ENCODE assay signal across 26 cellular contexts in the genomic region with DNA sequence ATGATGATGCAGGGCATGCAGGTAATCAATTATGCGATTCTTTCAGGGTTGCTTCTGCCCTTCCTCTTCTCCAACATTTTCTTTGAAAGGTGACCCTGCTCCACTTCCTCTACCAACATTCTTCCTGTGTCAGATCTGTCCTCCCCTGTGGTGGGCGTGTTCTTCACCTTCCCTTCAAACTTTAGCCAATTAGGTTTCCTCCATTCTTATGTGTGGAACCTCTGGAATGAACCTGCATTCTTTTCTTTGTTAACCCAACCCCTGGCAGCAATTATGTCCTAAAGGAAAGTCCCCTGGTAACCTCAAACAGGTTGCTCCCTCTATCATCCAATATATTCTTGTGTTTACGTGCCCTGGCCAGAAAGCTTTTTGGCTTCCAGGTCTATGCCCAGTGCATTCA. TPM values are rescaled to one million over a fixed set of nuclear protein-coding genes. Genes with fewer than 3 reads are reported as not detected.
DNase-seq lines count a peak whose midpoint lies in the region; ATAC-seq and TF ChIP-seq lines count a peak whose summit lies in the region.
"Had no signal": no experiment of that assay in that cellular context is flagged by ENCODE, and none has a peak within 500 bp of the region (broad histone marks: within the 10 kb centered on the region; RNA-seq: fewer than 3 reads in every experiment).

No MANE protein-coding gene starts in this region.

- no peaks in the 10 kb centered on the region for H3K9me3 Mint-ChIP-seq in neural progenitor cell
- no peaks in the 10 kb centered on the region for H3K9me3 Mint-ChIP-seq in activated T-cell treated with anti-CD3 and anti-CD28 coated beads, Interleukin-2, amount 50 U/mL, for 24 hours
- H3K9me3 Mint-ChIP-seq: activated naive CD8-positive, alpha-beta T cell treated with anti-CD3 and anti-CD28 coated beads for 36 hours; type B pancreatic cell had no signal

- H3K27ac Mint-ChIP-seq in neural progenitor cell, result no peak overlapping the region
- H3K27ac Mint-ChIP-seq in activated T-cell treated with anti-CD3 and anti-CD28 coated beads, Interleukin-2, amount 50 U/mL, for 24 hours, result no peak overlapping the region
- H3K27ac Mint-ChIP-seq: activated naive CD8-positive, alpha-beta T cell treated with anti-CD3 and anti-CD28 coated beads for 36 hours; type B pancreatic cell had no signal

- H3F3A ChIP-seq in neural progenitor cell (ENCODE audit: low read depth), result no peaks in the 10 kb centered on the region

- H4K20me1 ChIP-seq in neural progenitor cell (ENCODE audit: low read depth), result no peaks in the 10 kb centered on the region

- H3K9me3 ChIP-seq in HUES48 (ENCODE audit: control insufficient read depth, insufficient read depth, low read length) (no peaks in the 10 kb centered on the region), neural progenitor cell (ENCODE audit: low read depth) (no peaks in the 10 kb centered on the region)
- H3K9me3 ChIP-seq: ascending aorta, gastrocnemius medialis, pancreas, Peyer's patch had no signal

- no peaks in the 10 kb centered on the region for H3K79me2 ChIP-seq in neural progenitor cell (ENCODE audit: low read depth)
- H3K79me2 ChIP-seq: hepatocyte had no signal

- no peaks in the 10 kb centered on the region for H3K27me3 ChIP-seq in HUES48 (ENCODE audit: control insufficient read depth, insufficient read depth, low read length)
- no peaks in the 10 kb centered on the region for H3K27me3 ChIP-seq in neural progenitor cell
- H3K27me3 ChIP-seq: ascending aorta, Peyer's patch had no signal

- no peaks in the 10 kb centered on the region for H3K27me3 Mint-ChIP-seq in neural progenitor cell (ENCODE audit: insufficient read depth, low read depth)
- H3K27me3 Mint-ChIP-seq in activated T-cell treated with anti-CD3 and anti-CD28 coated beads, Interleukin-2, amount 50 U/mL, for 24 hours, result peaks cover 40% of the 10 kb centered on the region

- H3K4me1 Mint-ChIP-seq in neural progenitor cell, result peaks cover 6% of the 10 kb centered on the region
- H3K4me1 Mint-ChIP-seq in activated T-cell treated with anti-CD3 and anti-CD28 coated beads, Interleukin-2, amount 50 U/mL, for 24 hours (ENCODE audit: low read depth), result no peaks in the 10 kb centered on the region
- H3K4me1 Mint-ChIP-seq: activated naive CD8-positive, alpha-beta T cell treated with anti-CD3 and anti-CD28 coated beads for 36 hours had no signal

- DNase-seq in iPS DF 19.7 (ENCODE audit: low read depth, low spot score) (peak; percentile 84), neural progenitor cell (ENCODE audit: low spot score) (peak; percentile 10), NK-92 (lab: John Stamatoyannopoulos, UW; ENCODE audit: unreplicated experiment) (no peak)
- DNase-seq in activated T-cell treated with anti-CD3 and anti-CD28 coated beads, Interleukin-2, amount 50 U/mL, for 24 hours, result no peak
- DNase-seq in activated effector memory CD4-positive, alpha-beta T cell treated with Interleukin-2 at 50 U/mL for 16 hours, result no peak
- DNase-seq: activated CD4-positive, alpha-beta T cell treated with anti-CD3 and anti-CD28 coated beads, Interleukin-2, amount 50 U/mL, for 48 hours; activated CD8-positive, alpha-beta memory T cell treated with anti-CD3 and anti-CD28 coated beads, Interleukin-2, amount 50 U/mL, for 48 hours; activated effector memory CD4-positive, alpha-beta T cell treated with anti-CD3 and anti-CD28 coated beads, Interleukin-2, amount 50 U/mL, for 16 hours; activated naive CD8-positive, alpha-beta T cell treated with anti-CD3 and anti-CD28 coated beads for 36 hours; central memory CD4-positive, alpha-beta T cell; dermis blood vessel endothelial cell; gastrocnemius medialis; HCEC 1CT; MM.1S; NCI-H524; pancreas; Peyer's patch; stimulated activated CD4-positive, alpha-beta T cell treated with anti-CD3 and anti-CD28 coated beads, Interleukin-2, amount 100 ng/mL, for 24 hours; SW 1271 had no signal

- TF ChIP-seq CTCF in VCaP (conservative IDR thresholded peaks at IDR 0.05) (no peak), neural progenitor cell (IDR thresholded peaks at IDR 0.05) (no peak)

- H3K4me3 ChIP-seq in HUES48 (ENCODE audit: low read depth, low read length) (0 out of 2 replicates have a peak overlapping the region, but pooled peaks have one; percentile 31), neural progenitor cell (no peak overlapping the region)
- H3K4me3 ChIP-seq: ascending aorta, gastrocnemius medialis, hepatocyte, lung, pancreas, Peyer's patch had no signal

- peak overlapping the region; percentile 30 for H3K27ac ChIP-seq in HUES48 (ENCODE audit: low read depth, low read length)
- H3K27ac ChIP-seq in VCaP, result peak overlapping the region; percentile 37; the same call in 1 of the 2 replicates
- H3K27ac ChIP-seq in neural progenitor cell, result no peak overlapping the region
- H3K27ac ChIP-seq: ascending aorta, gastrocnemius medialis, hepatocyte, pancreas, Peyer's patch had no signal

- ATAC-seq in GM19351 (IDR thresholded peaks at IDR 0.05; ENCODE audit: unreplicated experiment), result no peak
- ATAC-seq: gastrocnemius medialis, pancreas had no signal

- no peak overlapping the region for H3K4me2 ChIP-seq in neural progenitor cell
- H3K4me2 ChIP-seq: hepatocyte had no signal

- H2AFZ ChIP-seq in neural progenitor cell (replicated peaks), result no peak overlapping the region
- H2AFZ ChIP-seq: hepatocyte had no signal

- no peaks in the 10 kb centered on the region for H3K36me3 ChIP-seq in HUES48 (ENCODE audit: control insufficient read depth, insufficient read depth, low read length)
- H3K36me3 ChIP-seq in neural progenitor cell, result no peaks in the 10 kb centered on the region
- H3K36me3 ChIP-seq: ascending aorta, gastrocnemius medialis, pancreas, Peyer's patch had no signal

- H3K9ac ChIP-seq in HUES48 (ENCODE audit: low read depth, low read length) (no peak overlapping the region), neural progenitor cell (no peak overlapping the region)

- no peak overlapping the region for H3K4me3 Mint-ChIP-seq in neural progenitor cell
- no peak overlapping the region for H3K4me3 Mint-ChIP-seq in activated T-cell treated with anti-CD3 and anti-CD28 coated beads, Interleukin-2, amount 50 U/mL, for 24 hours
- H3K4me3 Mint-ChIP-seq: activated naive CD8-positive, alpha-beta T cell treated with anti-CD3 and anti-CD28 coated beads for 36 hours; type B pancreatic cell had no signal

- H3K4me1 ChIP-seq in HUES48 (ENCODE audit: control insufficient read depth, insufficient read depth, low read length), result peaks cover 22% of the 10 kb centered on the region
- H3K4me1 ChIP-seq in neural progenitor cell, result peaks cover 7% of the 10 kb centered on the region
- H3K4me1 ChIP-seq: ascending aorta, gastrocnemius medialis, pancreas, Peyer's patch had no signal

- H3K36me3 Mint-ChIP-seq in neural progenitor cell, result no peaks in the 10 kb centered on the region
- H3K36me3 Mint-ChIP-seq in activated T-cell treated with anti-CD3 and anti-CD28 coated beads, Interleukin-2, amount 50 U/mL, for 24 hours (ENCODE audit: low read depth), result no peaks in the 10 kb centered on the region
- H3K36me3 Mint-ChIP-seq: activated naive CD8-positive, alpha-beta T cell treated with anti-CD3 and anti-CD28 coated beads for 36 hours; type B pancreatic cell had no signal

RNA-seq across cellular contexts. Expression of gene KIRREL3, which starts 22.4 kb away (rescaled TPM):
- 1.1 and 2.6 TPM in 2 replicates for total RNA-seq in neural progenitor cell (ENCODE audit: low replicate concordance)
- total RNA-seq: activated naive CD8-positive, alpha-beta T cell treated with anti-CD3 and anti-CD28 coated beads for 36 hours; ascending aorta; dermis blood vessel endothelial cell had no signal

Comparison
In these comparisons a context has a peak if more than half of its experiments do, and no peak if none do; other contexts are left out.
1. DNase-seq: peak in iPS DF 19.7 (single experiment) and neural progenitor cell (single experiment); none in NK-92 (single experiment), activated T-cell treated with anti-CD3 and anti-CD28 coated beads, Interleukin-2, amount 50 U/mL, for 24 hours (single experiment) and activated effector memory CD4-positive, alpha-beta T cell treated with Interleukin-2 at 50 U/mL for 16 hours (single experiment).